In genomic region chr11:28798286-28798685, GRCh38 we compare ENCODE assay signal across 19 cellular contexts.
"Had no signal": no experiment of that assay in that cellular context is flagged by ENCODE, and none has a peak within 500 bp of the region (broad histone marks: within the 10 kb centered on the region; RNA-seq: fewer than 3 reads in every experiment).

No MANE protein-coding gene starts in this region.

- H3K27me3 ChIP-seq: heart left ventricle, right atrium auricular region, sigmoid colon had no signal

- H3K27ac ChIP-seq: heart left ventricle, right atrium auricular region, sigmoid colon, skin epidermis had no signal

- H3K4me1 ChIP-seq: heart left ventricle, right atrium auricular region, sigmoid colon had no signal

- DNase-seq: effector CD4-positive, alpha-beta T cell; endodermal cell; heart left ventricle; hippocampal formation; left colon; left ventricle myocardium superior; mesendoderm; naive B cell; sigmoid colon; stimulated activated CD4-positive, alpha-beta T cell treated with anti-CD3 and anti-CD28 coated beads, Interleukin-2, amount 100 ng/mL, for 24 hours; stimulated activated naive CD4-positive, alpha-beta T cell treated with Interleukin-2 at 50 U/mL for 16 hours; trophoblast cell had no signal

- H3K27ac Mint-ChIP-seq: endodermal cell, nephron had no signal

- H3K27me3 Mint-ChIP-seq: naive B cell had no signal

- H3K9me3 Mint-ChIP-seq: endodermal cell had no signal

- H3K4me3 ChIP-seq: heart left ventricle, lung, right atrium auricular region, sigmoid colon, skin epidermis had no signal

- FAIRE-seq: colon, frontal cortex, urothelium cell line had no signal

- H3K9me3 ChIP-seq: heart left ventricle, right atrium auricular region, sigmoid colon had no signal

- ATAC-seq: heart left ventricle, left colon, left ventricle myocardium superior had no signal

- H3K4me3 Mint-ChIP-seq: endodermal cell, naive B cell, nephron had no signal

- H3K36me3 Mint-ChIP-seq: naive B cell had no signal

- H3K36me3 ChIP-seq: heart left ventricle, right atrium auricular region, sigmoid colon had no signal

- H3K4me1 Mint-ChIP-seq: naive B cell, nephron had no signal
